Comparison of ENCODE assay signal across 19 cellular contexts in the genomic region with DNA sequence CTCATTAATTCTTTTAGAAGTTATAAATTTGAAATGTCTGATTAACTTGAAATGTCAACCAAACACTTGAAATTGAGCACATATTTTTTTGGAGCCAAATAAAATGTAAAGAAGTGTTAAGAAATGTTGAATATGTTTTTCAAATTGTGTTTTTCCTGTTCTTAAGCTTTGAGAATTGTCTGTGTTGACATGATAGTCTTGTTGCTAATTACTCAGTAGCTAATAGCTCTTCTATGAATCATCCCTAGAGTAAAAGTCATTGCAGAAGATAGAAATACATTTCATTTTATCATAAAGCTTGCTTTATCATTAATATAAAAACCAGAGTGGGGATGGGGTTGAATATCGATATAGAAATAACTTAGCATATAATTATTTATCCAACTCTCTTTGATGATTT. TPM values are rescaled to one million over a fixed set of nuclear protein-coding genes. Genes with fewer than 3 reads are reported as not detected.
DNase-seq lines count a peak whose midpoint lies in the region; FAIRE-seq and TF ChIP-seq lines count a peak whose summit lies in the region.
"Had no signal": no experiment of that assay in that cellular context is flagged by ENCODE, and none has a peak within 500 bp of the region (broad histone marks: within the 10 kb centered on the region; RNA-seq: fewer than 3 reads in every experiment).

No MANE protein-coding gene starts in this region.

- H3K4me1 ChIP-seq in PC-9 (replicated peaks; ENCODE audit: insufficient read depth) (peaks cover 45% of the 10 kb centered on the region), kidney (ENCODE audit: control insufficient read depth in 1 of 2, insufficient read depth in 1 of 2, low read depth in 1 of 2, low read length in 2 of 2) (peaks cover 0 to 2% of the 10 kb centered on the region in 2 donors)
- H3K4me1 ChIP-seq: psoas muscle had no signal

- TF ChIP-seq CTCF in AG10803 (conservative IDR thresholded peaks at IDR 0.05; ENCODE audit: low read length) (no peak), PC-9 (conservative IDR thresholded peaks at IDR 0.05) (no peak), bronchial epithelial cell (IDR thresholded peaks at IDR 0.05; ENCODE audit: insufficient read depth, low read length, severe bottlenecking) (no peak), kidney (IDR thresholded peaks at IDR 0.05; ENCODE audit: borderline replicate concordance, extremely low read depth, insufficient read depth) (no peak)

- H3K36me3 ChIP-seq in PC-9 (ENCODE audit: low read depth) (peaks cover 67% of the 10 kb centered on the region), bronchial epithelial cell (ENCODE audit: control insufficient read depth, insufficient read depth, low read length) (peaks cover 9% of the 10 kb centered on the region), kidney (ENCODE audit: control insufficient read depth in 1 of 2, insufficient read depth in 2 of 2, low read length in 2 of 2) (peaks cover 18 to 31% of the 10 kb centered on the region in 2 donors)

- no peaks in the 10 kb centered on the region for H3K9me2 ChIP-seq in PC-9 (ENCODE audit: insufficient read depth)

- POLR2A ChIA-PET in PC-9 (lab: Charles Lee; ENCODE audit: unreplicated experiment): interaction anchor here (0.5 to 0.8 kb wide), 4 partner anchors 30 to 1747 kb away, joined by 3 to 10 read pairs (median 5); no protein-coding TSS in a partner anchor

- H3F3A ChIP-seq in PC-9 (ENCODE audit: insufficient read depth, low read depth): peaks cover 44% of the 10 kb centered on the region

- in situ Hi-C loops in KBM-7 (cut with MboI; ENCODE audit: low pct_unique_long_range_greater_than_20kb, low sequenced_read_pairs): no loop called here

- DNase-seq in AG10803 (ENCODE audit: low read depth) (peak; percentile 57), PC-9 (peak in 1 of 2 experiments; percentile 73), bronchial epithelial cell (ENCODE audit: low read depth) (peak; percentile 77), kidney (no peak), NCI-H2196 (lab: John Stamatoyannopoulos, UW; ENCODE audit: unreplicated experiment) (no peak), DMS79 (lab: John Stamatoyannopoulos, UW) (no peak), NCI-H1694 treated with DMSO at 0.1 percent for 48 hours (lab: John Stamatoyannopoulos, UW) (no peak), KBM-7 (no peak)
- DNase-seq: activated CD4-positive, alpha-beta memory T cell treated with anti-CD3 and anti-CD28 coated beads, Interleukin-2, amount 10 ng/mL, durations not matched to agents 7 days and 5 days; COR-L47; Karpas-422; left ventricle myocardium inferior; NCI-H1694; NCI-H510A; psoas muscle had no signal

- intact Hi-C loops in PC-9 (cut with micrococcal nuclease; ENCODE audit: unreplicated experiment) (loop anchor here (2.0 kb wide), 4 partner anchors 14 to 202 kb away; no protein-coding TSS in a partner anchor), kidney (cut with DNase I) (no loop called here)

- no peaks in the 10 kb centered on the region for H3K27me3 ChIP-seq in PC-9 (ENCODE audit: insufficient read depth, low read depth)
- no peaks in the 10 kb centered on the region for H3K27me3 ChIP-seq in bronchial epithelial cell (ENCODE audit: control insufficient read depth, insufficient read depth, low read length)

- H3K9me3 ChIP-seq in PC-9 (ENCODE audit: insufficient read depth, low read depth) (no peaks in the 10 kb centered on the region; the same call in 1 of the 2 replicates), kidney (ENCODE audit: control insufficient read depth in 1 of 2, low read length in 2 of 2) (no peaks in the 10 kb centered on the region)
- H3K9me3 ChIP-seq: left ventricle myocardium inferior, psoas muscle had no signal

- CTCF ChIA-PET in PC-9 (lab: Charles Lee): interaction anchor here (0.5 to 0.7 kb wide), 4 partner anchors 29 to 44 kb away, joined by 4 to 8 read pairs (median 7); no protein-coding TSS in a partner anchor

- H3K27ac ChIP-seq in PC-9 (peak overlapping the region; percentile 90), kidney (ENCODE audit: low read depth in 2 of 2, low read length in 2 of 2) (no peak overlapping the region)
- H3K27ac ChIP-seq: left ventricle myocardium inferior, psoas muscle, SK-N-MC had no signal

- FAIRE-seq in bronchial epithelial cell (lab: Jason Lieb, UNC) (no peak), kidney (lab: Jason Lieb, UNC) (peak; percentile 63)
- FAIRE-seq: GM18507, TTC549, urothelium cell line had no signal

- H3K4me3 ChIP-seq in AG10803 (ENCODE audit: low read length) (no peak overlapping the region), PC-9 (peak overlapping the region; percentile 2; the same call in 1 of the 2 replicates), bronchial epithelial cell (ENCODE audit: low read depth, low read length) (no peak overlapping the region), kidney (ENCODE audit: low read length in 2 of 2) (no peak overlapping the region)
- H3K4me3 ChIP-seq: left ventricle myocardium inferior, psoas muscle, SK-N-MC had no signal

- no peaks in the 10 kb centered on the region for H4K20me1 ChIP-seq in PC-9 (ENCODE audit: insufficient read depth)

- H3K9ac ChIP-seq in kidney (ENCODE audit: low read length in 2 of 2): no peak overlapping the region

- BruUV-seq in PC-9 (replicated peaks; lab: Mats Ljungman, UMichigan): no TSS peak

- peak overlapping the region; percentile 49 for H3K4me2 ChIP-seq in PC-9

- no peak overlapping the region for H2AFZ ChIP-seq in PC-9

- peaks cover 25% of the 10 kb centered on the region; the same call in 1 of the 2 replicates for H3K79me2 ChIP-seq in PC-9 (ENCODE audit: low read depth)

RNA-seq across cellular contexts. Expression of a gene that starts 41.9 kb away (rescaled TPM):
- total RNA-seq in PC-9 (2021): 57.4 and 57.6 TPM in 2 replicates
- total RNA-seq in bronchial epithelial cell: 22.6 and 28.9 TPM in 2 replicates
- total RNA-seq in kidney: 30.9 TPM
- polyA plus RNA-seq in kidney (ENCODE audit: insufficient read depth, low read depth, low replicate concordance): 53.2 TPM

Comparison
In these comparisons a context has a peak if more than half of its experiments do, and no peak if none do; other contexts are left out.
1. DNase-seq: peak in AG10803 (single experiment) and bronchial epithelial cell (single experiment); none in kidney (single experiment), NCI-H2196 (single experiment), DMS79 (single experiment), NCI-H1694 treated with DMSO at 0.1 percent for 48 hours (single experiment) and KBM-7 (single experiment).